10 cellular contexts compared by ENCODE assay signal in genomic region chr7:125059861-125060456, GRCh38.
DNase-seq lines count a peak whose midpoint lies in the region; ATAC-seq and TF ChIP-seq lines count a peak whose summit lies in the region.
"Had no signal": no experiment of that assay in that cellular context is flagged by ENCODE, and none has a peak within 500 bp of the region (broad histone marks: within the 10 kb centered on the region; RNA-seq: fewer than 3 reads in every experiment).

No MANE protein-coding gene starts in this region.

- TF ChIP-seq EP300 in stomach (IDR thresholded peaks at IDR 0.05) = no peak

- H3K36me3 ChIP-seq in adrenal gland (replicated peaks in 1 of 2) = no peaks in the 10 kb centered on the region
- no peaks in the 10 kb centered on the region for H3K36me3 ChIP-seq in stomach

- no peak overlapping the region for H3K4me3 ChIP-seq in adrenal gland
- H3K4me3 ChIP-seq in stomach = no peak overlapping the region
- H3K4me3 ChIP-seq: skin epidermis had no signal

- POLR2A ChIA-PET in GM10248 (lab: Yijun Ruan, JAX) = no interaction called here

- TF ChIP-seq POLR2A in adrenal gland (IDR thresholded peaks at IDR 0.05) (no peak), stomach (IDR thresholded peaks at IDR 0.05) (no peak)

- H3K9me3 ChIP-seq in adrenal gland (replicated peaks in 1 of 3) = no peaks in the 10 kb centered on the region
- no peaks in the 10 kb centered on the region for H3K9me3 ChIP-seq in stomach

- H3K27me3 ChIP-seq in adrenal gland (no peaks in the 10 kb centered on the region), stomach (peaks cover 0 to 3% (median 0%) of the 10 kb centered on the region in 3 donors)

- TF ChIP-seq CTCF in GM10248 (IDR thresholded peaks at IDR 0.05; ENCODE audit: control extremely low read depth, extremely low read depth, low read depth, missing control alignments) (peak; percentile 29), adrenal gland (IDR thresholded peaks at IDR 0.05) (peak in 4 of 6 experiments; percentile 16 to 50 (median 46)), stomach (IDR thresholded peaks at IDR 0.05) (peak in 2 of 7 experiments; percentile 11 to 21)

- H3K4me1 ChIP-seq in adrenal gland (replicated peaks in 1 of 2) (peaks cover 0 to 14% of the 10 kb centered on the region in 2 donors), stomach (peaks cover 0 to 5% (median 0%) of the 10 kb centered on the region in 4 donors)

- DNase-seq in GM10248 (ENCODE audit: extremely low spot score) (no peak), NCI-H1694 (lab: John Stamatoyannopoulos, UW) (peak; percentile 22), adrenal gland (no peak), midbrain (lab: John Stamatoyannopoulos, UW) (peak; percentile 19), stomach (no peak)
- DNase-seq: activated CD8-positive, alpha-beta memory T cell treated with anti-CD3 and anti-CD28 coated beads, Interleukin-2, amount 10 ng/mL, durations not matched to agents 7 days and 5 days had no signal

- intact Hi-C loops in adrenal gland (cut with DNase I) (no loop called here), stomach (cut with DNase I; ENCODE audit: low total_unique reads) (no loop called here)

- 17 to 21% (median 19%) methylated on average over 3 of the region's 3 CpGs for WGBS in adrenal gland, 4 donors
- 9 to 20% (median 13%) methylated on average over 3 of the region's 3 CpGs for WGBS in stomach, 5 donors

- no peak for ATAC-seq in HG03520 (IDR thresholded peaks at IDR 0.05; ENCODE audit: unreplicated experiment)
- no peak for ATAC-seq in HG03196 (IDR thresholded peaks at IDR 0.05; ENCODE audit: unreplicated experiment)
- ATAC-seq in HG02852 (IDR thresholded peaks at IDR 0.05; ENCODE audit: unreplicated experiment) = no peak
- ATAC-seq: activated CD8-positive, alpha-beta memory T cell treated with anti-CD3 and anti-CD28 coated beads, Interleukin-2, amount 10 ng/mL, durations not matched to agents 7 days and 5 days had no signal

- CTCF ChIA-PET in GM10248 (lab: Yijun Ruan, JAX) = interaction anchor here (1.1 to 1.3 kb wide), 3 partner anchors 9 to 257 kb away, joined by 3 to 5 read pairs (median 3); no protein-coding TSS in a partner anchor

- H3K27ac ChIP-seq in adrenal gland (no peak overlapping the region), stomach (no peak overlapping the region)
- H3K27ac ChIP-seq: skin epidermis had no signal

Comparison
In these comparisons a context has a peak if more than half of its experiments do, and no peak if none do; other contexts are left out.
1. DNase-seq: peak in NCI-H1694 (single experiment) and midbrain (single experiment); none in GM10248 (single experiment), adrenal gland (0 of 7) and stomach (single experiment).